In genomic region chr2:222568866-222569265, GRCh38 we compare ENCODE assay signal across 13 cellular contexts.
DNase-seq lines count a peak whose midpoint lies in the region; ATAC-seq and TF ChIP-seq lines count a peak whose summit lies in the region.
"Had no signal": no experiment of that assay in that cellular context is flagged by ENCODE, and none has a peak within 500 bp of the region (broad histone marks: within the 10 kb centered on the region; RNA-seq: fewer than 3 reads in every experiment).

No MANE protein-coding gene starts in this region.

- no peak overlapping the region for H3K27ac ChIP-seq in brain microvascular endothelial cell
- no peak overlapping the region for H3K27ac ChIP-seq in ovary
- peak overlapping the region in 1 of 4 donors; percentile 10 for H3K27ac ChIP-seq in gastroesophageal sphincter
- H3K27ac ChIP-seq: thoracic aorta had no signal

- peak; percentile 11 for DNase-seq in Daoy (ENCODE audit: low read depth)
- peak; percentile 35 to 81 for DNase-seq in NCI-H2081 (lab: John Stamatoyannopoulos, UW)
- peak; percentile 63 for DNase-seq in brain microvascular endothelial cell
- peak in 3 of 5 donors; percentile 24 to 35 (median 31) for DNase-seq in ovary
- no peak for DNase-seq in SIG-M5 treated with dmso at 0.1 percent for 504 hours (lab: John Stamatoyannopoulos, UW; ENCODE audit: unreplicated experiment)
- DNase-seq in AML-193 (lab: John Stamatoyannopoulos, UW), result no peak
- DNase-seq: activated CD8-positive, alpha-beta memory T cell treated with anti-CD3 and anti-CD28 coated beads, Interleukin-2, amount 10 ng/mL, durations not matched to agents 7 days and 5 days; CD8-positive, alpha-beta T cell; stimulated activated CD4-positive, alpha-beta T cell treated with anti-CD3 and anti-CD28 coated beads, Interleukin-1b, Interleukin-23, amount 100 ng/mL, for 48 hours; T-helper 1 cell had no signal

- H3K4me1 ChIP-seq in ovary (ENCODE audit: insufficient read depth), result peaks cover 9% of the 10 kb centered on the region
- H3K4me1 ChIP-seq in gastroesophageal sphincter, result peaks cover 11 to 51% (median 14%) of the 10 kb centered on the region in 3 donors

- 40 to 54% (median 46%) methylated on average over 4 of the region's 4 CpGs for WGBS in ovary, 3 donors
- WGBS in gastroesophageal sphincter (ENCODE audit: low coverage in 1 of 2), 2 donors, result 11 to 41% methylated on average over 3 to 4 of the region's 4 CpGs

- TF ChIP-seq EP300 in ovary (IDR thresholded peaks at IDR 0.05), result no peak
- TF ChIP-seq EP300 in gastroesophageal sphincter (IDR thresholded peaks at IDR 0.05), result no peak

- H3K4me3 ChIP-seq in brain microvascular endothelial cell (ENCODE audit: low read depth, low read length) (no peak overlapping the region), ovary (no peak overlapping the region), gastroesophageal sphincter (no peak overlapping the region)
- H3K4me3 ChIP-seq: thoracic aorta had no signal

- TF ChIP-seq CTCF in brain microvascular endothelial cell (IDR thresholded peaks at IDR 0.05; ENCODE audit: low read depth, low read length, missing control alignments), result no peak
- TF ChIP-seq CTCF in ovary (IDR thresholded peaks at IDR 0.05), result no peak
- TF ChIP-seq CTCF in gastroesophageal sphincter (IDR thresholded peaks at IDR 0.05), result no peak

- intact Hi-C loops in ovary (cut with DNase I), result loop anchor here in 1 of 4 donors (10.0 kb wide), 1 partner anchor 254 kb away; no protein-coding TSS in a partner anchor

- in situ Hi-C loops in brain microvascular endothelial cell (cut with HindIII; ENCODE audit: low pct_ligation_motif_present, low sequenced_read_pairs), result no loop called here

- H3K9me3 ChIP-seq in ovary (no peaks in the 10 kb centered on the region), gastroesophageal sphincter (no peaks in the 10 kb centered on the region)
- H3K9me3 ChIP-seq: thoracic aorta had no signal

- no peaks in the 10 kb centered on the region for H3K27me3 ChIP-seq in brain microvascular endothelial cell (replicated peaks)
- H3K27me3 ChIP-seq in ovary, result no peaks in the 10 kb centered on the region
- H3K27me3 ChIP-seq in gastroesophageal sphincter, result no peaks in the 10 kb centered on the region

- no peak for TF ChIP-seq POLR2A in ovary (IDR thresholded peaks at IDR 0.05)
- no peak for TF ChIP-seq POLR2A in gastroesophageal sphincter (IDR thresholded peaks at IDR 0.05)

- no peak for ATAC-seq in gastroesophageal sphincter
- ATAC-seq in GM19455 (IDR thresholded peaks at IDR 0.05; ENCODE audit: unreplicated experiment), result no peak
- ATAC-seq: activated CD8-positive, alpha-beta memory T cell treated with anti-CD3 and anti-CD28 coated beads, Interleukin-2, amount 10 ng/mL, durations not matched to agents 7 days and 5 days; CD8-positive, alpha-beta T cell had no signal

- H3K36me3 ChIP-seq in brain microvascular endothelial cell (replicated peaks), result peaks cover 14% of the 10 kb centered on the region
- no peaks in the 10 kb centered on the region for H3K36me3 ChIP-seq in ovary
- peaks cover 0 to 18% of the 10 kb centered on the region in 2 donors for H3K36me3 ChIP-seq in gastroesophageal sphincter
- H3K36me3 ChIP-seq: thoracic aorta had no signal

Comparison
In these comparisons a context has a peak if more than half of its experiments do, and no peak if none do; other contexts are left out.
1. DNase-seq: peak in Daoy (single experiment), NCI-H2081 (2 of 2), brain microvascular endothelial cell (single experiment) and ovary (3 of 5); none in SIG-M5 treated with dmso at 0.1 percent for 504 hours (single experiment) and AML-193 (0 of 2).